Comparison of ENCODE assay signal across 1 cellular context in genomic region chr12:12714276-12715001, GRCh38.
TF ChIP-seq lines count a peak whose summit lies in the region.

No MANE protein-coding gene starts in this region.

TF ChIP-seq in HepG2, 621 proteins besides CTCF, POLR2A, EP300 and RAD21 (continued from another document):
- TF ChIP-seq, protein P1, sequence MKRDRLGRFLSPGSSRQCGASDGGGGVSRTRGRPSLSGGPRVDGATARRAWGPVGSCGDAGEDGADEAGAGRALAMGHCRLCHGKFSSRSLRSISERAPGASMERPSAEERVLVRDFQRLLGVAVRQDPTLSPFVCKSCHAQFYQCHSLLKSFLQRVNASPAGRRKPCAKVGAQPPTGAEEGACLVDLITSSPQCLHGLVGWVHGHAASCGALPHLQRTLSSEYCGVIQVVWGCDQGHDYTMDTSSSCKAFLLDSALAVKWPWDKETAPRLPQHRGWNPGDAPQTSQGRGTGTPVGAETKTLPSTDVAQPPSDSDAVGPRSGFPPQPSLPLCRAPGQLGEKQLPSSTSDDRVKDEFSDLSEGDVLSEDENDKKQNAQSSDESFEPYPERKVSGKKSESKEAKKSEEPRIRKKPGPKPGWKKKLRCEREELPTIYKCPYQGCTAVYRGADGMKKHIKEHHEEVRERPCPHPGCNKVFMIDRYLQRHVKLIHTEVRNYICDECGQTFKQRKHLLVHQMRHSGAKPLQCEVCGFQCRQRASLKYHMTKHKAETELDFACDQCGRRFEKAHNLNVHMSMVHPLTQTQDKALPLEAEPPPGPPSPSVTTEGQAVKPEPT (CRISPR knock-in tag; IDR thresholded peaks at IDR 0.05; ENCODE audit: low read depth): peak; percentile 98
- TF ChIP-seq, protein P2, sequence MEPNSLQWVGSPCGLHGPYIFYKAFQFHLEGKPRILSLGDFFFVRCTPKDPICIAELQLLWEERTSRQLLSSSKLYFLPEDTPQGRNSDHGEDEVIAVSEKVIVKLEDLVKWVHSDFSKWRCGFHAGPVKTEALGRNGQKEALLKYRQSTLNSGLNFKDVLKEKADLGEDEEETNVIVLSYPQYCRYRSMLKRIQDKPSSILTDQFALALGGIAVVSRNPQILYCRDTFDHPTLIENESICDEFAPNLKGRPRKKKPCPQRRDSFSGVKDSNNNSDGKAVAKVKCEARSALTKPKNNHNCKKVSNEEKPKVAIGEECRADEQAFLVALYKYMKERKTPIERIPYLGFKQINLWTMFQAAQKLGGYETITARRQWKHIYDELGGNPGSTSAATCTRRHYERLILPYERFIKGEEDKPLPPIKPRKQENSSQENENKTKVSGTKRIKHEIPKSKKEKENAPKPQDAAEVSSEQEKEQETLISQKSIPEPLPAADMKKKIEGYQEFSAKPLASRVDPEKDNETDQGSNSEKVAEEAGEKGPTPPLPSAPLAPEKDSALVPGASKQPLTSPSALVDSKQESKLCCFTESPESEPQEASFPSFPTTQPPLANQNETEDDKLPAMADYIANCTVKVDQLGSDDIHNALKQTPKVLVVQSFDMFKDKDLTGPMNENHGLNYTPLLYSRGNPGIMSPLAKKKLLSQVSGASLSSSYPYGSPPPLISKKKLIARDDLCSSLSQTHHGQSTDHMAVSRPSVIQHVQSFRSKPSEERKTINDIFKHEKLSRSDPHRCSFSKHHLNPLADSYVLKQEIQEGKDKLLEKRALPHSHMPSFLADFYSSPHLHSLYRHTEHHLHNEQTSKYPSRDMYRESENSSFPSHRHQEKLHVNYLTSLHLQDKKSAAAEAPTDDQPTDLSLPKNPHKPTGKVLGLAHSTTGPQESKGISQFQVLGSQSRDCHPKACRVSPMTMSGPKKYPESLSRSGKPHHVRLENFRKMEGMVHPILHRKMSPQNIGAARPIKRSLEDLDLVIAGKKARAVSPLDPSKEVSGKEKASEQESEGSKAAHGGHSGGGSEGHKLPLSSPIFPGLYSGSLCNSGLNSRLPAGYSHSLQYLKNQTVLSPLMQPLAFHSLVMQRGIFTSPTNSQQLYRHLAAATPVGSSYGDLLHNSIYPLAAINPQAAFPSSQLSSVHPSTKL (CRISPR knock-in tag; IDR thresholded peaks at IDR 0.05): peak; percentile 40; the same call in 1 of the 2 replicates
- TF ChIP-seq ZBTB38 (CRISPR knock-in tag; IDR thresholded peaks at IDR 0.05) (no peak), ZNF430 (CRISPR knock-in tag; IDR thresholded peaks at IDR 0.05) (0 out of 2 replicates have a peak, but pooled peaks have one; percentile 13), ZNF558 (CRISPR knock-in tag; IDR thresholded peaks at IDR 0.05; ENCODE audit: borderline replicate concordance) (0 out of 2 replicates have a peak, but pooled peaks have one; percentile 27), ZNF615 (CRISPR knock-in tag; IDR thresholded peaks at IDR 0.05; ENCODE audit: borderline replicate concordance) (no peak), CBX1 (IDR thresholded peaks at IDR 0.05; ENCODE audit: low read depth) (no peak), ZNF17 (CRISPR knock-in tag; IDR thresholded peaks at IDR 0.05) (no peak), ZNF362 (CRISPR knock-in tag; IDR thresholded peaks at IDR 0.05; ENCODE audit: borderline replicate concordance) (peak; percentile 75; the same call in 1 of the 2 replicates), ZBED4 (CRISPR knock-in tag; IDR thresholded peaks at IDR 0.05; ENCODE audit: borderline replicate concordance) (no peak), ZNF331 (CRISPR knock-in tag; IDR thresholded peaks at IDR 0.05) (0 out of 2 replicates have a peak, but pooled peaks have one; percentile 16), REXO4 (CRISPR knock-in tag; IDR thresholded peaks at IDR 0.05; ENCODE audit: borderline replicate concordance) (no peak), CREB1 (IDR thresholded peaks at IDR 0.05) (no peak), CREB1 (CRISPR knock-in tag; IDR thresholded peaks at IDR 0.05) (peak; percentile 55), ZNF678 (CRISPR knock-in tag; IDR thresholded peaks at IDR 0.05) (no peak), HMGXB4 (CRISPR knock-in tag; IDR thresholded peaks at IDR 0.05; ENCODE audit: borderline replicate concordance in 1 of 2, low read depth in 1 of 2) (peak; percentile 29 to 71; a peak in 2 of 4 replicates)
